Comparison of ENCODE assay signal across 18 cellular contexts in the genomic region with DNA sequence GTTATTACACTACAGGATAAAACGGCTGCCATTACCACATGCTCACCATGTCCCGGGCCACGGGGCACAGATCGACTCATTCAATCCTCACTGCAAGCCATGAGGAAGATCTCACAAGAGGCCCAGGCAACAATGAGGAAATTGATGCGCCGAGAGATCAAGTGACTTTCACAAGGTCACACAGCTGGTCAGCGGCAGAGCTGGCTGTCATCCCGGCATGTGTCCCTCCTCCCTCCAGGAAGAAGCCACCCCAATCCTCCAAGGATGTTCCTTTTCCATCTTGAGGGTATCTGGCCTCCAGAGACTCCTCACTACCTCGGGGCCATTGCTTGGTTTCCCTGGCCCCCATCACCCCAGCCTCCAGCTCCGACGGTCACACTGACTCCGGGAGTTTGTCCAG.
DNase-seq lines count a peak whose midpoint lies in the region; ATAC-seq, FAIRE-seq and TF ChIP-seq lines count a peak whose summit lies in the region.
"Had no signal": no experiment of that assay in that cellular context is flagged by ENCODE, and none has a peak within 500 bp of the region (broad histone marks: within the 10 kb centered on the region; RNA-seq: fewer than 3 reads in every experiment).

No MANE protein-coding gene starts in this region.

- H3K27me3 ChIP-seq in H1 (replicated peaks in 1 of 4; ENCODE audit: control insufficient read depth in 3 of 4, extremely low read depth in 1 of 4, insufficient read depth in 3 of 4, low read length in 3 of 4): peaks cover 0 to 25% (median 23%) of the 10 kb centered on the region in 4 experiments; a peak in 6 of 7 replicates
- H3K27me3 ChIP-seq in testis: no peaks in the 10 kb centered on the region

- intact Hi-C loops in testis (cut with DNase I; ENCODE audit: low total_unique reads): no loop called here

- H2BK12ac ChIP-seq in H1 (ENCODE audit: low read depth, low read length): peak overlapping the region; percentile 39; the same call in 1 of the 2 replicates

- H2BK20ac ChIP-seq in H1 (ENCODE audit: low read length): no peak overlapping the region

- no peak for FAIRE-seq in H1 (lab: Jason Lieb, UNC)
- FAIRE-seq: GM12892 had no signal

- no peak overlapping the region for H3K23ac ChIP-seq in H1 (ENCODE audit: insufficient read length)

- no peak overlapping the region for H3K4ac ChIP-seq in H1 (replicated peaks; ENCODE audit: insufficient read length, low read depth, low read length)

- TF ChIP-seq POLR2A in H1 (IDR thresholded peaks at IDR 0.05; ENCODE audit: control extremely low read depth in 1 of 2, low read depth in 2 of 2, low read length in 2 of 2) (no peak), testis (IDR thresholded peaks at IDR 0.05) (no peak)

- no peak for ATAC-seq in HG03175 (IDR thresholded peaks at IDR 0.05; ENCODE audit: unreplicated experiment)

- H2BK120ac ChIP-seq in H1 (replicated peaks; ENCODE audit: low read depth, low read length): no peak overlapping the region

- no peak overlapping the region for H2AFZ ChIP-seq in H1 (ENCODE audit: low read length)

- H2BK15ac ChIP-seq in H1 (ENCODE audit: low read length): no peak overlapping the region

- 88% methylated on average over 12 of the region's 12 CpGs; no CpG with 5 or more reads in 1 of the 2 experiments for WGBS in H1 (ENCODE audit: extremely low coverage in 1 of 2, insufficient coverage in 1 of 2, insufficient read length in 1 of 2, insufficient replicate concordance in 2 of 2, low coverage in 1 of 2, low lambda C conversion rate in 2 of 2, missing lambda C conversion rate in 1 of 2), 2 experiments
- WGBS in testis, 2 donors: 55 to 76% methylated on average over 12 of the region's 12 CpGs

- H3K27ac ChIP-seq in H1 (ENCODE audit: low read depth, low read length) (no peak overlapping the region), testis (peak overlapping the region; percentile 28 to 55)
- H3K27ac ChIP-seq: 22Rv1, KMS-11 had no signal

- H3K9me3 ChIP-seq in H1 (ENCODE audit: insufficient read depth in 2 of 2, low read depth in 1 of 2, low read length in 1 of 2) (peaks cover 2 to 8% of the 10 kb centered on the region in 2 experiments; a peak in 2 of 4 replicates), testis (no peaks in the 10 kb centered on the region)

- no peak overlapping the region for H3K18ac ChIP-seq in H1 (ENCODE audit: extremely low read depth, low read length)

- TF ChIP-seq EP300 in H1 (IDR thresholded peaks at IDR 0.05; ENCODE audit: borderline replicate concordance in 1 of 2, low read depth in 2 of 2, low read length in 2 of 2): no peak

- H2AK5ac ChIP-seq in H1 (ENCODE audit: low read depth, low read length): no peak overlapping the region

- no peak for TF ChIP-seq RAD21 in H1 (IDR thresholded peaks at IDR 0.05 in 1 of 2, conservative IDR thresholded peaks at IDR 0.05 in 1 of 2; ENCODE audit: low read depth in 2 of 2, low read length in 2 of 2)

- H3K79me2 ChIP-seq in H1 (ENCODE audit: control insufficient read depth in 1 of 2, insufficient read depth in 2 of 2, low read length in 2 of 2): no peaks in the 10 kb centered on the region

- H4K5ac ChIP-seq in H1 (ENCODE audit: insufficient read length, low read depth, low read length): no peak overlapping the region

- H3K36me3 ChIP-seq in H1 (ENCODE audit: control insufficient read depth in 2 of 4, insufficient read depth in 4 of 4, low read length in 3 of 4) (no peaks in the 10 kb centered on the region), testis (ENCODE audit: low read depth, missing control alignments) (no peaks in the 10 kb centered on the region)

- no peaks in the 10 kb centered on the region for H4K20me1 ChIP-seq in H1 (replicated peaks in 1 of 2; ENCODE audit: control insufficient read depth in 1 of 2, insufficient read depth in 2 of 2, low read length in 2 of 2)

- H4K91ac ChIP-seq in H1 (replicated peaks; ENCODE audit: insufficient read length, low read length): no peak overlapping the region

- no peak overlapping the region for H3K9ac ChIP-seq in H1 (replicated peaks in 1 of 4; ENCODE audit: extremely low read depth in 1 of 4, low read depth in 3 of 4, low read length in 3 of 4)
- H3K9ac ChIP-seq: KMS-11 had no signal

- no peaks in the 10 kb centered on the region for H3K23me2 ChIP-seq in H1 (ENCODE audit: low read depth, low read length)

- no peak overlapping the region for H2BK5ac ChIP-seq in H1 (ENCODE audit: low read depth, low read length)

- DNase-seq in DMS53 (lab: John Stamatoyannopoulos, UW): peak; percentile 33
- DNase-seq in DMS53 treated with DMSO at 0.1 percent for 48 hours (lab: John Stamatoyannopoulos, UW; ENCODE audit: unreplicated experiment): no peak
- peak; percentile 28 for DNase-seq in MV-4-11 (lab: John Stamatoyannopoulos, UW)
- DNase-seq in H1 (ENCODE audit: low read depth in 1 of 2, low spot score in 2 of 2): no peak
- peak; percentile 58 for DNase-seq in testis
- no peak for DNase-seq in COLO829 (ENCODE audit: low spot score)
- no peak for DNase-seq in activated T-cell treated with anti-CD3 and anti-CD28 coated beads, Interleukin-2, amount 50 U/mL, for 48 hours
- DNase-seq: CD8-positive, alpha-beta memory T cell; GOT3; NCI-H1105 treated with DMSO at 0.1 percent for 48 hours; NCI-H2107; NCI-H2227 treated with DMSO at 0.1 percent for 48 hours; NCI-H524; SHP77 treated with DMSO at 0.1 percent for 48 hours had no signal

- H4K8ac ChIP-seq in H1 (ENCODE audit: extremely low read depth, insufficient read depth, low read length): no peak overlapping the region

- no peak overlapping the region for H3K4me3 ChIP-seq in H1 (ENCODE audit: extremely low read depth in 1 of 4, insufficient read depth in 2 of 4, low read depth in 3 of 4, low read length in 4 of 4)
- H3K4me3 ChIP-seq in testis: no peak overlapping the region

- no peak overlapping the region for H3K14ac ChIP-seq in H1 (ENCODE audit: insufficient read length)

- H3K4me1 ChIP-seq in H1 (replicated peaks in 1 of 4; ENCODE audit: control insufficient read depth in 3 of 4, insufficient read depth in 4 of 4, low read length in 3 of 4) (peaks cover 0 to 6% (median 0%) of the 10 kb centered on the region in 4 experiments; a peak in 2 of 7 replicates), testis (peaks cover 5% of the 10 kb centered on the region)

- H3K56ac ChIP-seq in H1 (replicated peaks; ENCODE audit: insufficient read length, low read depth, low read length): no peak overlapping the region

- POLR2A ChIA-PET in H1 (lab: Charles Lee; ENCODE audit: partially characterized antibody): no interaction called here

- CTCF ChIA-PET in H1 (lab: Charles Lee; ENCODE audit: partially characterized antibody): interaction anchor here (0.6 to 5.7 kb wide), 40 partner anchors 11 to 1230 kb away, joined by 3 to 58 read pairs (median 4); no protein-coding TSS in a partner anchor

- H3K4me2 ChIP-seq in H1 (ENCODE audit: insufficient read depth in 1 of 2, low read depth in 2 of 2, low read length in 2 of 2): peak overlapping the region in 1 of 2 experiments; percentile 24; a peak in 1 of 4 replicates
- H3K4me2 ChIP-seq: KMS-11 had no signal

- TF ChIP-seq CTCF in H1 (IDR thresholded peaks at IDR 0.05; ENCODE audit: control extremely low read depth in 1 of 3, insufficient read depth in 1 of 3, low read depth in 1 of 3, low read length in 3 of 3) (no peak), testis (IDR thresholded peaks at IDR 0.05) (no peak)

- H3K79me1 ChIP-seq in H1 (ENCODE audit: low read depth, low read length): no peaks in the 10 kb centered on the region

TF ChIP-seq in H1, 55 proteins besides CTCF, POLR2A, EP300 and RAD21 (continues in another document):
- TF ChIP-seq EZH2 (IDR thresholded peaks at IDR 0.05; ENCODE audit: low read depth, low read length, severe bottlenecking) (no peak), CBX8 (IDR thresholded peaks at IDR 0.05; ENCODE audit: borderline replicate concordance, low read depth, low read length) (no peak)

Comparison
In these comparisons a context has a peak if more than half of its experiments do, and no peak if none do; other contexts are left out.
1. DNase-seq: peak in DMS53 (single experiment), MV-4-11 (single experiment) and testis (single experiment); none in DMS53 treated with DMSO at 0.1 percent for 48 hours (single experiment), H1 (0 of 2), COLO829 (single experiment) and activated T-cell treated with anti-CD3 and anti-CD28 coated beads, Interleukin-2, amount 50 U/mL, for 48 hours (0 of 2).